9 cellular contexts compared by ENCODE assay signal in the genomic region with DNA sequence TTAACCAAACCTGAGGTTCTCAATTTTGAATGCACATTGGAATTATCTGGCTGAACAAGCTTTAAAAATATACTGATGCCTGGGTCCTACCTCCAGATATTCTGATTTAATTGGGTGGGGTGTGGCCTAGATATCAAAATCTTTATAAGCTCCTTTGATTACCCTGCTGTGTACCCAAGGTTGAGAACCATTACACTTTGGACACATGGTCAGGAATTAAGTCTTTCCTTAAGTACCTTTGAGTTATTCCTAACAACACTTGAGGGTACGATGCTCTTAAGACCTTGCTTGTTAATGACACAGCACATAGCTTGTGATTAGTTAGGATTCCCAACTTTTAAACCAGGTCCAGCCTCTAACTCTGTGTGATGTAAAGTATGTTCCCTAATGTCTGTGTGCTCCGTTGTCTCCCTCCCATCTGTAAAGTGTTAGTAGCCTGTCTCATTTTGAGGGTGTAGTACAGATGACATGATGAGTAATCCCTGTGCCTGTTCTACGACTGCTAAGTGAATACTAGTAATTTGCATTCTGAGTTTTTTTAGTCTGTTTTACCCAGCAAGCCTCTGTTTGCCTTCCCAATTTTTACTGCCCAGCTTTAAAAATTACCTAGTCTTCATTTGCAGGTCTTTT.
DNase-seq lines count a peak whose midpoint lies in the region; ATAC-seq and TF ChIP-seq lines count a peak whose summit lies in the region.
"Had no signal": no experiment of that assay in that cellular context is flagged by ENCODE, and none has a peak within 500 bp of the region (broad histone marks: within the 10 kb centered on the region; RNA-seq: fewer than 3 reads in every experiment).

No MANE protein-coding gene starts in this region.

- peaks cover 11% of the 10 kb centered on the region for H3K4me1 ChIP-seq in ACC112 (ENCODE audit: control insufficient read depth, insufficient read depth, low read length, unreplicated experiment)

- no peak for TF ChIP-seq CTCF in foreskin fibroblast (IDR thresholded peaks at IDR 0.05; ENCODE audit: low read depth, low read length)

- peak; percentile 96 to 98 for DNase-seq in NCI-H524 (lab: John Stamatoyannopoulos, UW)
- DNase-seq in foreskin fibroblast, result peak; percentile 87 to 91
- DNase-seq in NCI-H748 (lab: John Stamatoyannopoulos, UW; ENCODE audit: unreplicated experiment), result no peak
- no peak for DNase-seq in NOMO-1 treated with dmso at 0.1 percent for 144 hours (lab: John Stamatoyannopoulos, UW; ENCODE audit: unreplicated experiment)
- DNase-seq in UCSD-AML1 (lab: John Stamatoyannopoulos, UW; ENCODE audit: unreplicated experiment), result no peak
- DNase-seq: DMS153 had no signal

- peak overlapping the region; percentile 31 for H3K27ac ChIP-seq in ACC112 (ENCODE audit: low read depth, low read length)

- peaks cover 11% of the 10 kb centered on the region for H3K36me3 ChIP-seq in ACC112 (ENCODE audit: insufficient read depth, low read length)

- H3K79me2 ChIP-seq in ACC112 (ENCODE audit: control insufficient read depth, insufficient read depth, low read length, unreplicated experiment), result no peaks in the 10 kb centered on the region

- H3K4me3 ChIP-seq in ACC112 (ENCODE audit: low read depth, low read length) (no peak overlapping the region), foreskin fibroblast (ENCODE audit: low read depth in 1 of 2, low read length in 2 of 2) (no peak overlapping the region)

- ATAC-seq in GM19455 (IDR thresholded peaks at IDR 0.05; ENCODE audit: unreplicated experiment) (peak; percentile 61), GM19397 (IDR thresholded peaks at IDR 0.05; ENCODE audit: unreplicated experiment) (no peak)

- no peaks in the 10 kb centered on the region for H3K27me3 ChIP-seq in ACC112 (ENCODE audit: insufficient read depth, low read length)

- H2AFZ ChIP-seq in ACC112 (ENCODE audit: low read length, unreplicated experiment), result no peak overlapping the region

Comparison
In these comparisons a context has a peak if more than half of its experiments do, and no peak if none do; other contexts are left out.
1. DNase-seq: peak in NCI-H524 (2 of 2) and foreskin fibroblast (2 of 2); none in NCI-H748 (single experiment), NOMO-1 treated with dmso at 0.1 percent for 144 hours (single experiment) and UCSD-AML1 (single experiment).